ENCODE assay signal across 1 cellular context in the genomic region with DNA sequence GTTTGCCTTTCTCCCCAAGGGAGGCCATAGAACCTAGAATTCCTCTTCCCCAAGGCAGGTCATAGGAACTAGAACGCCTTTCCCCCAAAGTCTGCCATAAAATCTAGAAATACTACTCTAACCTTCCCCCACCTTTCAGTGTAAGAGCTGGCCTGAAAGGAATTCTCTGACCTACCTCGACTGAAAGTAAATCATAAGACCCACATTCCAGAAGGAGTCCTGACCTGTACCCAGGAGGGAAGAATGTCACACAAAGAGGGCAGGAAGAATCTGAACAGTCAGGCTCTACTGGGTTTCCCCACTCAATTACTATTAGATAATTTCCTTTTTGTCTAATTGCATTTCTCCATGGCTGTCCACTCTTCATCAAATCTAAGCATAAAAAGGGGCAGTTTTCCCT.
TF ChIP-seq lines count a peak whose summit lies in the region.

No MANE protein-coding gene starts in this region.

TF ChIP-seq in K562, 482 proteins besides CTCF, POLR2A, EP300 and RAD21:
- TF ChIP-seq FOS (IDR thresholded peaks at IDR 0.05; ENCODE audit: extremely low read depth, insufficient read length), result no peak
- no peak for TF ChIP-seq TARDBP (IDR thresholded peaks at IDR 0.05)
- TF ChIP-seq, protein P1, sequence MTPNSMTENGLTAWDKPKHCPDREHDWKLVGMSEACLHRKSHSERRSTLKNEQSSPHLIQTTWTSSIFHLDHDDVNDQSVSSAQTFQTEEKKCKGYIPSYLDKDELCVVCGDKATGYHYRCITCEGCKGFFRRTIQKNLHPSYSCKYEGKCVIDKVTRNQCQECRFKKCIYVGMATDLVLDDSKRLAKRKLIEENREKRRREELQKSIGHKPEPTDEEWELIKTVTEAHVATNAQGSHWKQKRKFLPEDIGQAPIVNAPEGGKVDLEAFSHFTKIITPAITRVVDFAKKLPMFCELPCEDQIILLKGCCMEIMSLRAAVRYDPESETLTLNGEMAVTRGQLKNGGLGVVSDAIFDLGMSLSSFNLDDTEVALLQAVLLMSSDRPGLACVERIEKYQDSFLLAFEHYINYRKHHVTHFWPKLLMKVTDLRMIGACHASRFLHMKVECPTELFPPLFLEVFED (CRISPR knock-in tag; conservative IDR thresholded peaks at IDR 0.05), result no peak
- TF ChIP-seq NCOR1 (IDR thresholded peaks at IDR 0.05), result no peak
- TF ChIP-seq ZC3H11A (IDR thresholded peaks at IDR 0.05; ENCODE audit: low read depth, low read length), result no peak
- no peak for TF ChIP-seq CC2D1A (IDR thresholded peaks at IDR 0.05)
- TF ChIP-seq SNRNP70 (optimal IDR thresholded peaks at IDR 0.05; ENCODE audit: low read depth, low read length), result no peak
